9 cellular contexts compared by ENCODE assay signal in the genomic region with DNA sequence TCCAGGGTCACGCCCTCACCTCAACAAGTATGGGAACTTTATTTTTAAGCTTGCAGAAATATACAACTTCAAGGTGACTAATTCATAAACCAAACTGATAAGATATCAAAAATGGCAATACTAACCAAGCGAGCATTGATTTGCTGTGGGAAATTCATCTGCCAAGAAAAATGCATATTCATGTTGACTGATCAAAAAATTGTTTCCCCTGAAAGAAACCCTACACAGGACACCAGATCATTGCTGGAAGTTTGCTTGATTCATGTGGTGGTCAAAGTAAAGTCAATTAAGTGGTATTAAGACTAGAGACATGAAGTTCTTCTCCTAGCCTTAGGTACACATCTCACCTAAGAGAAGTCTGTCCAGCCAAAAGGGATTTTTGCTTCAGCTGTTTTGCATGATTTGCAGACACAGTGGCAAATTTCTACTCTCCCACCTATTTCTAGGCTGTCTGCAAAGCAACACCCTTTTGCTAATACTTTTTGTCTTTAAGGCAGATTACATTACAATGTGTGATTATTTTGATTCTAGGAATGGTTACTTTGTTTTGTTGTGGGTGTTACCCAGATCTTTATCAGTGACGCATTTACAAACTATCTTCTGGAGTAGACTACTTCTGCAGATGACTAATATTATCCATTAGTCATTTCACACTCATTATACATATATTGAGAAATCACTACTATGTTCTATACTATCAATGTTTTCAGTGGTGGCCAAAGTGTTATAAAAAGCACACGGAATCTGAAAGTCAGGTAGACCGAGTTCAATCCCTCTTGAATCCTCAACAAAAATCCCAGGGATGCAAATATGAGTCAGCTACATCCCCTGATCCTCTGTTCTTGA. TPM values are rescaled to one million over a fixed set of nuclear protein-coding genes. Genes with fewer than 3 reads are reported as not detected.
DNase-seq lines count a peak whose midpoint lies in the region; ATAC-seq and TF ChIP-seq lines count a peak whose summit lies in the region.
"Had no signal": no experiment of that assay in that cellular context is flagged by ENCODE, and none has a peak within 500 bp of the region (broad histone marks: within the 10 kb centered on the region; RNA-seq: fewer than 3 reads in every experiment).

No MANE protein-coding gene starts in this region.

- CTCF ChIA-PET in PC-9 (lab: Charles Lee) = no interaction called here

- H2BK12ac ChIP-seq in H9 (ENCODE audit: insufficient read length, low read depth, low read length) = no peak overlapping the region

- H3K27me3 ChIP-seq in PC-9 (ENCODE audit: insufficient read depth, low read depth) = no peaks in the 10 kb centered on the region
- no peaks in the 10 kb centered on the region for H3K27me3 ChIP-seq in H9 (ENCODE audit: insufficient read depth, low read length)

- no peaks in the 10 kb centered on the region for H3K36me3 ChIP-seq in PC-9 (ENCODE audit: low read depth)

- no peaks in the 10 kb centered on the region for H3K79me1 ChIP-seq in H9 (ENCODE audit: insufficient read depth, low read depth, low read length, poor library complexity, severe bottlenecking)

- no peak overlapping the region for H2BK20ac ChIP-seq in H9 (ENCODE audit: low read depth, low read length, poor library complexity, severe bottlenecking)

- no peak overlapping the region for H2AK5ac ChIP-seq in H9 (ENCODE audit: insufficient read length, low read length)

- H3K18ac ChIP-seq in H9 (ENCODE audit: insufficient read length, low read depth, low read length) = no peak overlapping the region

- WGBS in H9 (ENCODE audit: extremely low coverage, insufficient read length, low lambda C conversion rate) = no CpG with 5 or more reads among the region's 5 CpGs

- H3K9ac ChIP-seq in H9 (ENCODE audit: extremely low read depth, insufficient read length, low read length) = no peak overlapping the region

- no peak overlapping the region for H4K91ac ChIP-seq in H9 (ENCODE audit: insufficient read length, low read depth, low read length)

- H3K14ac ChIP-seq in H9 (ENCODE audit: insufficient read depth, low read length) = no peak overlapping the region

- H3K79me2 ChIP-seq in PC-9 (ENCODE audit: low read depth) = no peaks in the 10 kb centered on the region
- H3K79me2 ChIP-seq in H9 (ENCODE audit: insufficient read depth, low read length) = no peaks in the 10 kb centered on the region

- peaks cover 13% of the 10 kb centered on the region for H3K9me3 ChIP-seq in PC-9 (ENCODE audit: insufficient read depth, low read depth)
- no peaks in the 10 kb centered on the region for H3K9me3 ChIP-seq in H9 (ENCODE audit: control insufficient read depth, low read depth, low read length)

- H2AFZ ChIP-seq in PC-9 (no peak overlapping the region), H9 (ENCODE audit: low read length) (no peak overlapping the region)

- no peaks in the 10 kb centered on the region for H3K9me2 ChIP-seq in PC-9 (ENCODE audit: insufficient read depth)

- no peak overlapping the region for H3K23ac ChIP-seq in H9 (ENCODE audit: insufficient read length, low read depth, low read length)

- H4K5ac ChIP-seq in H9 (ENCODE audit: insufficient read length, low read depth, low read length) = no peak overlapping the region

- H3K23me2 ChIP-seq in H9 (ENCODE audit: insufficient read length, low read depth, low read length, poor library complexity, severe bottlenecking) = no peaks in the 10 kb centered on the region

- H3K4ac ChIP-seq in H9 (ENCODE audit: low read depth, low read length) = no peak overlapping the region

- H3K27ac ChIP-seq in PC-9 = peak overlapping the region; percentile 85
- no peak overlapping the region for H3K27ac ChIP-seq in H9 (ENCODE audit: insufficient read length, low read depth, low read length)
- H3K27ac ChIP-seq: 22Rv1 had no signal

- H4K20me1 ChIP-seq in PC-9 (ENCODE audit: insufficient read depth) (no peaks in the 10 kb centered on the region), H9 (ENCODE audit: control insufficient read depth, insufficient read depth, insufficient read length) (no peaks in the 10 kb centered on the region)

- intact Hi-C loops in PC-9 (cut with micrococcal nuclease; ENCODE audit: unreplicated experiment) = no loop called here

- H3K36me3 Mint-ChIP-seq in H9 (ENCODE audit: insufficient read depth in 1 of 3, low read depth in 3 of 3) = peaks cover 0 to 6% (median 2%) of the 10 kb centered on the region in 3 experiments; a peak in 2 of 7 replicates

- no peak overlapping the region for H3T11ph ChIP-seq in H9 (ENCODE audit: low read length)

- H3K4me3 ChIP-seq in PC-9 = 0 out of 2 replicates have a peak overlapping the region, but pooled peaks have one; percentile 2
- no peak overlapping the region for H3K4me3 ChIP-seq in fibroblast of mammary gland (ENCODE audit: control insufficient read depth, low read depth, low read length)

- no peaks in the 10 kb centered on the region for H3K27me3 Mint-ChIP-seq in H9 (ENCODE audit: low read depth)

- H3F3A ChIP-seq in PC-9 (ENCODE audit: insufficient read depth, low read depth) = peaks cover 23% of the 10 kb centered on the region

- TSS peak; percentile 87 for BruUV-seq in PC-9 (replicated peaks; lab: Mats Ljungman, UMichigan)

- ATAC-seq in HG02623 (IDR thresholded peaks at IDR 0.05; ENCODE audit: unreplicated experiment) = peak; percentile 77

- H3K4me3 Mint-ChIP-seq in H9 = no peak overlapping the region

- TF ChIP-seq CTCF in PC-9 (conservative IDR thresholded peaks at IDR 0.05) (no peak), fibroblast of mammary gland (conservative IDR thresholded peaks at IDR 0.05; ENCODE audit: control insufficient read depth, insufficient read depth, low read depth, low read length) (no peak), H9 (conservative IDR thresholded peaks at IDR 0.05) (no peak)

- H3K4me1 Mint-ChIP-seq in H9 = no peaks in the 10 kb centered on the region

- DNase-seq in NOMO-1 treated with DMSO at 0.1 percent for 48 hours (lab: John Stamatoyannopoulos, UW; ENCODE audit: unreplicated experiment) = peak; percentile 51
- DNase-seq in NOMO-1 treated with dmso at 0.1 percent for 144 hours (lab: John Stamatoyannopoulos, UW; ENCODE audit: unreplicated experiment) = no peak
- DNase-seq in PC-9 = peak; percentile 39 to 95
- DNase-seq in fibroblast of mammary gland (ENCODE audit: low read depth) = peak; percentile 79
- no peak for DNase-seq in iPS-NIHi11 (ENCODE audit: low spot score)
- DNase-seq in NCI-H82 treated with DMSO at 0.1 percent for 48 hours (lab: John Stamatoyannopoulos, UW; ENCODE audit: unreplicated experiment) = no peak
- no peak for DNase-seq in H9

- peaks cover 0 to 7% of the 10 kb centered on the region in 2 experiments; a peak in 3 of 5 replicates for H3K9me3 Mint-ChIP-seq in H9

- H2BK15ac ChIP-seq in H9 (ENCODE audit: low read depth, low read length) = no peak overlapping the region

- no peak overlapping the region for H3K27ac Mint-ChIP-seq in H9

- H2BK120ac ChIP-seq in H9 (ENCODE audit: low read depth, low read length, poor library complexity, severe bottlenecking) = no peak overlapping the region

- H3K4me2 ChIP-seq in PC-9 = peak overlapping the region; percentile 55
- H3K4me2 ChIP-seq in H9 (ENCODE audit: insufficient read depth, insufficient read length, low read length) = no peak overlapping the region

- POLR2A ChIA-PET in PC-9 (lab: Charles Lee; ENCODE audit: unreplicated experiment) = interaction anchor here (0.5 kb wide), 1 partner anchor 82 kb away, joined by 20 read pairs; no protein-coding TSS in a partner anchor

- no peak overlapping the region for H4K8ac ChIP-seq in H9 (replicated peaks; ENCODE audit: insufficient read length, low read depth, low read length)

- H3K56ac ChIP-seq in H9 (ENCODE audit: insufficient read length, low read depth, low read length) = no peak overlapping the region

- H3K4me1 ChIP-seq in PC-9 (replicated peaks; ENCODE audit: insufficient read depth) = peaks cover 23% of the 10 kb centered on the region
- H3K4me1 ChIP-seq in H9 (ENCODE audit: insufficient read depth, low read length) = no peaks in the 10 kb centered on the region

- H2BK5ac ChIP-seq in H9 (ENCODE audit: insufficient read length, low read length) = no peak overlapping the region

RNA-seq across cellular contexts. Expression of a gene that starts 12.3 kb away (rescaled TPM):
- total RNA-seq in PC-9 (2021) (0.41 TPM in 1 of 2 replicates, not detected in the other), H9 (2021) (2.8 and 4.6 TPM in 2 replicates)

Comparison
In these comparisons a context has a peak if more than half of its experiments do, and no peak if none do; other contexts are left out.
1. DNase-seq: peak in NOMO-1 treated with DMSO at 0.1 percent for 48 hours (single experiment), PC-9 (2 of 2) and fibroblast of mammary gland (single experiment); none in NOMO-1 treated with dmso at 0.1 percent for 144 hours (single experiment), iPS-NIHi11 (single experiment), NCI-H82 treated with DMSO at 0.1 percent for 48 hours (single experiment) and H9 (single experiment).